ENCODE assay signal across 8 cellular contexts in the genomic region with DNA sequence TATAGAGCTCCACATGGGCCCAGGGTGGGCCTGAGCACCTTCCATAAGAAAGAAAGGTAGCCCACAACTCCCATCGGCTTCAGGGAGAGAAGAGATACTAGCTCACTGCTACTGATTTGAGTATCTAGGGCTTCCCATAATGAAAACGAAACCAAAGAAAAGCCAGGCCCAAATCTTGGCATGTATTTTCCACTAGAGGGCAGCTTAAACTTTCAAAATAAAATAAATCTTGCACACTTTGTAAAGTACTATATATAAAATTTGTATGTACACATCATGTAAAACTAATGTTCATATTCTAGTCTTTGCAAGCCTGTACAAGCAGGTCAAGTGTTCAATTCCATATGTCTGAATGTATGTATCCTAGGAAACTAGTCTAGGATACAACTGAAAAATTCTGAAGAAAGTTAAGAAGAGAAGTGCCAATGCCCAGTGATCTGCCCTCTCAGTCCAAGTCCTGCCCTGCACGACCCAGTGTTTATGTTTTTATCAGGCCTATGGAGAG.
A peak's percentile ranks its signal among the peaks of the same experiment; 100 is the strongest.
DNase-seq lines count a peak whose midpoint lies in the region; ATAC-seq, FAIRE-seq and TF ChIP-seq lines count a peak whose summit lies in the region.

No MANE protein-coding gene starts in this region.

- no peak overlapping the region for H3K27ac ChIP-seq in ACC112 (ENCODE audit: low read depth, low read length)
- H3K27ac ChIP-seq in tibial nerve, result peak overlapping the region in 2 of 4 donors; percentile 32 to 64

- no peak for TF ChIP-seq POLR2A in tibial nerve (IDR thresholded peaks at IDR 0.05)

- peak; percentile 40 for TF ChIP-seq CTCF in GM10248 (IDR thresholded peaks at IDR 0.05; ENCODE audit: control extremely low read depth, extremely low read depth, low read depth, missing control alignments)
- peak; percentile 16 for TF ChIP-seq CTCF in bronchial epithelial cell (IDR thresholded peaks at IDR 0.05; ENCODE audit: insufficient read depth, low read length, severe bottlenecking)
- peak; percentile 30 to 52 (median 43) for TF ChIP-seq CTCF in tibial nerve (IDR thresholded peaks at IDR 0.05)

- H3K79me2 ChIP-seq in ACC112 (ENCODE audit: control insufficient read depth, insufficient read depth, low read length, unreplicated experiment), result no peaks in the 10 kb centered on the region

- no peak for FAIRE-seq in bronchial epithelial cell (lab: Jason Lieb, UNC)

- CTCF ChIA-PET in GM10248 (lab: Yijun Ruan, JAX), result interaction anchor here (0.8 to 2.4 kb wide), 8 partner anchors 9 to 526 kb away, joined by 3 to 15 read pairs (median 6); no protein-coding TSS in a partner anchor

- ATAC-seq in left colon (peak; percentile 63), GM18520 (IDR thresholded peaks at IDR 0.05; ENCODE audit: unreplicated experiment) (no peak)

- no peaks in the 10 kb centered on the region for H3K9me3 ChIP-seq in tibial nerve

- peaks cover 14% of the 10 kb centered on the region for H3K4me1 ChIP-seq in ACC112 (ENCODE audit: control insufficient read depth, insufficient read depth, low read length, unreplicated experiment)
- peaks cover 0 to 15% (median 0%) of the 10 kb centered on the region in 4 donors for H3K4me1 ChIP-seq in tibial nerve

- POLR2A ChIA-PET in GM10248 (lab: Yijun Ruan, JAX), result no interaction called here

- H3K27me3 ChIP-seq in ACC112 (ENCODE audit: insufficient read depth, low read length), result no peaks in the 10 kb centered on the region
- H3K27me3 ChIP-seq in bronchial epithelial cell (ENCODE audit: control insufficient read depth, insufficient read depth, low read length), result no peaks in the 10 kb centered on the region
- no peaks in the 10 kb centered on the region for H3K27me3 ChIP-seq in tibial nerve

- 0 out of 2 replicates have a peak overlapping the region, but pooled peaks have one; percentile 34 for H3K4me3 ChIP-seq in ACC112 (ENCODE audit: low read depth, low read length)
- H3K4me3 ChIP-seq in bronchial epithelial cell (ENCODE audit: low read depth, low read length), result no peak overlapping the region
- peak overlapping the region in 1 of 4 donors; percentile 13 for H3K4me3 ChIP-seq in tibial nerve

- peak; percentile 41 for DNase-seq in GM10248 (ENCODE audit: extremely low spot score)
- peak; percentile 89 for DNase-seq in NCI-H2227 (lab: John Stamatoyannopoulos, UW; ENCODE audit: unreplicated experiment)
- peak; percentile 1 for DNase-seq in bronchial epithelial cell (ENCODE audit: low read depth)
- DNase-seq in left colon, result no peak
- peak in 1 of 2 donors; percentile 19 for DNase-seq in tibial nerve (ENCODE audit: low spot score in 2 of 2)
- DNase-seq in activated naive CD4-positive, alpha-beta T cell treated with Interleukin-2 at 50 U/mL for 16 hours, result no peak

- H2AFZ ChIP-seq in ACC112 (ENCODE audit: low read length, unreplicated experiment), result peak overlapping the region; percentile 95

- H3K36me3 ChIP-seq in ACC112 (ENCODE audit: insufficient read depth, low read length) (no peaks in the 10 kb centered on the region), bronchial epithelial cell (ENCODE audit: control insufficient read depth, insufficient read depth, low read length) (no peaks in the 10 kb centered on the region), tibial nerve (no peaks in the 10 kb centered on the region)

- 11 to 17% methylated on average over 3 of the region's 3 CpGs for WGBS in tibial nerve, 2 donors

- intact Hi-C loops in left colon (cut with DNase I, micrococcal nuclease), result loop anchor here (5.0 to 10.0 kb wide), 2 partner anchors 140 to 528 kb away; no protein-coding TSS in a partner anchor

- TF ChIP-seq EP300 in tibial nerve (IDR thresholded peaks at IDR 0.05), result no peak

Comparison
In these comparisons a context has a peak if more than half of its experiments do, and no peak if none do; other contexts are left out.
1. DNase-seq: peak in GM10248 (single experiment), NCI-H2227 (single experiment) and bronchial epithelial cell (single experiment); none in left colon (0 of 2) and activated naive CD4-positive, alpha-beta T cell treated with Interleukin-2 at 50 U/mL for 16 hours (single experiment).
2. Peak in every context shown above with its lines, with median percentiles within 50 percentile points of each other: CTCF ChIP-seq.